ENCODE assay signal across 13 cellular contexts in genomic region chr1:198633675-198634121, GRCh38. TPM values are rescaled to one million over a fixed set of nuclear protein-coding genes. Genes with fewer than 3 reads are reported as not detected.
DNase-seq lines count a peak whose midpoint lies in the region; ATAC-seq and TF ChIP-seq lines count a peak whose summit lies in the region.
"Had no signal": no experiment of that assay in that cellular context is flagged by ENCODE, and none has a peak within 500 bp of the region (broad histone marks: within the 10 kb centered on the region; RNA-seq: fewer than 3 reads in every experiment).

No MANE protein-coding gene starts in this region.

- intact Hi-C loops in activated CD4-positive, alpha-beta T cell treated with anti-CD3 and anti-CD28 coated beads, Interleukin-2, amount 10 ng/mL, durations not matched to agents 24 days and 14 days (cut with micrococcal nuclease) = no loop called here
- intact Hi-C loops in activated T-helper 1 cell treated with anti-CD3 and anti-CD28 coated beads, Interleukin-12 subunit alpha, Interleukin-12 subunit beta, Interleukin-2, Interleukin-4 antibody, amounts not matched to agents 30 ng/mL and 10 ng/mL and 1 ng/mL, durations not matched to agents 14 hours and 24 hours and 36 hours (cut with micrococcal nuclease) = loop anchor here (1.0 kb wide), 1 partner anchor 9 kb away; no protein-coding TSS in a partner anchor
- intact Hi-C loops in Caco-2 (cut with micrococcal nuclease; ENCODE audit: unreplicated experiment) = no loop called here

- H3K36me3 Mint-ChIP-seq in activated CD4-positive, alpha-beta T cell treated with anti-CD3 and anti-CD28 coated beads, Interleukin-2, amount 10 ng/mL, durations not matched to agents 24 days and 14 days (ENCODE audit: low read depth) = peaks cover 18% of the 10 kb centered on the region
- peaks cover 21% of the 10 kb centered on the region for H3K36me3 Mint-ChIP-seq in activated T-helper 1 cell treated with anti-CD3 and anti-CD28 coated beads, Interleukin-12 subunit alpha, Interleukin-12 subunit beta, Interleukin-2, Interleukin-4 antibody, amounts not matched to agents 30 ng/mL and 10 ng/mL and 1 ng/mL, durations not matched to agents 14 hours and 24 hours and 36 hours (ENCODE audit: low read depth)
- peaks cover 8% of the 10 kb centered on the region for H3K36me3 Mint-ChIP-seq in stimulated activated effector memory CD8-positive, alpha-beta T cell treated with anti-CD3 and anti-CD28 coated beads, Interleukin-12 subunit alpha, Interleukin-12 subunit beta, amount 100 ng/mL, for 72 hours
- H3K36me3 Mint-ChIP-seq in Caco-2 (ENCODE audit: insufficient read depth, unreplicated experiment) = no peaks in the 10 kb centered on the region

- no TSS peak for BruUV-seq in Caco-2 (replicated peaks; lab: Mats Ljungman, UMichigan)

- H3K4me3 Mint-ChIP-seq in activated CD4-positive, alpha-beta T cell treated with anti-CD3 and anti-CD28 coated beads, Interleukin-2, amount 10 ng/mL, durations not matched to agents 24 days and 14 days = peak overlapping the region; percentile 61
- H3K4me3 Mint-ChIP-seq in activated T-helper 1 cell treated with anti-CD3 and anti-CD28 coated beads, Interleukin-12 subunit alpha, Interleukin-12 subunit beta, Interleukin-2, Interleukin-4 antibody, amounts not matched to agents 30 ng/mL and 10 ng/mL and 1 ng/mL, durations not matched to agents 14 hours and 24 hours and 36 hours = peak overlapping the region; percentile 38
- peak overlapping the region; percentile 67 for H3K4me3 Mint-ChIP-seq in stimulated activated effector memory CD8-positive, alpha-beta T cell treated with anti-CD3 and anti-CD28 coated beads, Interleukin-12 subunit alpha, Interleukin-12 subunit beta, amount 100 ng/mL, for 72 hours
- H3K4me3 Mint-ChIP-seq in Caco-2 (ENCODE audit: unreplicated experiment) = no peak overlapping the region

- no peaks in the 10 kb centered on the region for H3K9me3 ChIP-seq in Karpas-422 (ENCODE audit: low read length)
- no peaks in the 10 kb centered on the region for H3K9me3 ChIP-seq in Caco-2

- no peak overlapping the region for H3K9ac ChIP-seq in Karpas-422 (ENCODE audit: low read length)

- ATAC-seq in stimulated activated effector memory CD8-positive, alpha-beta T cell treated with anti-CD3 and anti-CD28 coated beads, Interleukin-12 subunit alpha, Interleukin-12 subunit beta, amount 100 ng/mL, for 72 hours = peak; percentile 27

- H3K4me1 Mint-ChIP-seq in activated CD4-positive, alpha-beta T cell treated with anti-CD3 and anti-CD28 coated beads, Interleukin-2, amount 10 ng/mL, durations not matched to agents 24 days and 14 days = peaks cover 69% of the 10 kb centered on the region
- peaks cover 81% of the 10 kb centered on the region for H3K4me1 Mint-ChIP-seq in activated T-helper 1 cell treated with anti-CD3 and anti-CD28 coated beads, Interleukin-12 subunit alpha, Interleukin-12 subunit beta, Interleukin-2, Interleukin-4 antibody, amounts not matched to agents 30 ng/mL and 10 ng/mL and 1 ng/mL, durations not matched to agents 14 hours and 24 hours and 36 hours (ENCODE audit: low read depth)
- H3K4me1 Mint-ChIP-seq in stimulated activated effector memory CD8-positive, alpha-beta T cell treated with anti-CD3 and anti-CD28 coated beads, Interleukin-12 subunit alpha, Interleukin-12 subunit beta, amount 100 ng/mL, for 72 hours = peaks cover 55% of the 10 kb centered on the region
- H3K4me1 Mint-ChIP-seq in Caco-2 (ENCODE audit: low read depth, unreplicated experiment) = no peaks in the 10 kb centered on the region

- H3K4me3 ChIP-seq in Karpas-422 (ENCODE audit: low read length) (no peak overlapping the region), Caco-2 (ENCODE audit: low read depth, low read length) (no peak overlapping the region)
- H3K4me3 ChIP-seq: coronary artery had no signal

- no peaks in the 10 kb centered on the region for H3K79me2 ChIP-seq in Karpas-422 (ENCODE audit: low read length)

- H3K36me3 ChIP-seq in Karpas-422 (ENCODE audit: insufficient read depth, low read length) (no peaks in the 10 kb centered on the region), Caco-2 (ENCODE audit: control insufficient read depth, insufficient read depth, low read length) (no peaks in the 10 kb centered on the region)

- no peaks in the 10 kb centered on the region for H3K27me3 ChIP-seq in Karpas-422 (ENCODE audit: low read length)
- H3K27me3 ChIP-seq in Caco-2 (replicated peaks; ENCODE audit: control insufficient read depth, insufficient read depth, low read length) = no peaks in the 10 kb centered on the region

- no peaks in the 10 kb centered on the region for H4K20me1 ChIP-seq in Karpas-422 (ENCODE audit: insufficient read depth, low read depth, low read length)

- H3K4me1 ChIP-seq in Karpas-422 (ENCODE audit: low read length) = peaks cover 87% of the 10 kb centered on the region
- H3K4me1 ChIP-seq in Caco-2 = no peaks in the 10 kb centered on the region

- no peaks in the 10 kb centered on the region for H3K27me3 Mint-ChIP-seq in activated CD4-positive, alpha-beta T cell treated with anti-CD3 and anti-CD28 coated beads, Interleukin-2, amount 10 ng/mL, durations not matched to agents 24 days and 14 days
- H3K27me3 Mint-ChIP-seq in activated T-helper 1 cell treated with anti-CD3 and anti-CD28 coated beads, Interleukin-12 subunit alpha, Interleukin-12 subunit beta, Interleukin-2, Interleukin-4 antibody, amounts not matched to agents 30 ng/mL and 10 ng/mL and 1 ng/mL, durations not matched to agents 14 hours and 24 hours and 36 hours (ENCODE audit: insufficient read depth) = no peaks in the 10 kb centered on the region
- H3K27me3 Mint-ChIP-seq in Caco-2 (ENCODE audit: insufficient read depth, unreplicated experiment) = no peaks in the 10 kb centered on the region

- DNase-seq in activated CD4-positive, alpha-beta T cell treated with anti-CD3 and anti-CD28 coated beads, Interleukin-2, amount 10 ng/mL, durations not matched to agents 24 days and 14 days = peak; percentile 68
- DNase-seq in activated CD4-positive, alpha-beta T cell treated with anti-CD3 and anti-CD28 coated beads, Interleukin-2, amount 50 U/mL, for 1 hour = no peak
- DNase-seq in Karpas-422 = no peak
- no peak for DNase-seq in activated T-helper 1 cell treated with anti-CD3 and anti-CD28 coated beads, Interleukin-12 subunit alpha, Interleukin-12 subunit beta, Interleukin-2, Interleukin-4 antibody, amounts not matched to agents 30 ng/mL and 10 ng/mL and 1 ng/mL, durations not matched to agents 14 hours and 24 hours and 36 hours (ENCODE audit: low spot score)
- no peak for DNase-seq in stimulated activated effector memory CD8-positive, alpha-beta T cell treated with anti-CD3 and anti-CD28 coated beads, Interleukin-12 subunit alpha, Interleukin-12 subunit beta, amount 100 ng/mL, for 72 hours (ENCODE audit: low spot score in 2 of 2)
- no peak for DNase-seq in NCI-H2107 (lab: John Stamatoyannopoulos, UW)
- no peak for DNase-seq in GM20000 (ENCODE audit: low spot score)
- DNase-seq in Caco-2 = no peak
- DNase-seq: ACHN; NCI-H774; stimulated activated CD4-positive, alpha-beta T cell treated with anti-CD3 and anti-CD28 coated beads, Interleukin-12 subunit alpha, Interleukin-12 subunit beta, amount 100 ng/mL, for 4 hours had no signal

- peak overlapping the region; percentile 68; the same call in 1 of the 2 replicates for H2AFZ ChIP-seq in Karpas-422 (ENCODE audit: low read length)

- no peak for TF ChIP-seq CTCF in GM20000 (IDR thresholded peaks at IDR 0.05; ENCODE audit: extremely low read depth, missing control alignments)
- no peak for TF ChIP-seq CTCF in Caco-2 (IDR thresholded peaks at IDR 0.05; ENCODE audit: insufficient read depth in 1 of 2, low read depth in 1 of 2, low read length in 1 of 2, severe bottlenecking in 1 of 2, unreplicated experiment in 1 of 2)

- H3K9me2 ChIP-seq in Karpas-422 (replicated peaks; ENCODE audit: insufficient read depth, low read length) = no peaks in the 10 kb centered on the region

- no peak overlapping the region for H3K4me2 ChIP-seq in Karpas-422 (ENCODE audit: low read depth, low read length, poor library complexity, severe bottlenecking)

- POLR2A ChIA-PET in Caco-2 (lab: Charles Lee) = no interaction called here

- peak overlapping the region; percentile 99 for H3K27ac ChIP-seq in Karpas-422 (ENCODE audit: low read length)
- H3K27ac ChIP-seq: coronary artery had no signal

- peak overlapping the region; percentile 81 for H3K27ac Mint-ChIP-seq in activated CD4-positive, alpha-beta T cell treated with anti-CD3 and anti-CD28 coated beads, Interleukin-2, amount 10 ng/mL, durations not matched to agents 24 days and 14 days
- H3K27ac Mint-ChIP-seq in activated T-helper 1 cell treated with anti-CD3 and anti-CD28 coated beads, Interleukin-12 subunit alpha, Interleukin-12 subunit beta, Interleukin-2, Interleukin-4 antibody, amounts not matched to agents 30 ng/mL and 10 ng/mL and 1 ng/mL, durations not matched to agents 14 hours and 24 hours and 36 hours = peak overlapping the region; percentile 73
- peak overlapping the region; percentile 98 for H3K27ac Mint-ChIP-seq in stimulated activated effector memory CD8-positive, alpha-beta T cell treated with anti-CD3 and anti-CD28 coated beads, Interleukin-12 subunit alpha, Interleukin-12 subunit beta, amount 100 ng/mL, for 72 hours
- no peak overlapping the region for H3K27ac Mint-ChIP-seq in Caco-2 (ENCODE audit: unreplicated experiment)

- peaks cover 24% of the 10 kb centered on the region for H3K9me3 Mint-ChIP-seq in activated CD4-positive, alpha-beta T cell treated with anti-CD3 and anti-CD28 coated beads, Interleukin-2, amount 10 ng/mL, durations not matched to agents 24 days and 14 days
- H3K9me3 Mint-ChIP-seq in activated T-helper 1 cell treated with anti-CD3 and anti-CD28 coated beads, Interleukin-12 subunit alpha, Interleukin-12 subunit beta, Interleukin-2, Interleukin-4 antibody, amounts not matched to agents 30 ng/mL and 10 ng/mL and 1 ng/mL, durations not matched to agents 14 hours and 24 hours and 36 hours = peaks cover 22% of the 10 kb centered on the region
- H3K9me3 Mint-ChIP-seq in stimulated activated effector memory CD8-positive, alpha-beta T cell treated with anti-CD3 and anti-CD28 coated beads, Interleukin-12 subunit alpha, Interleukin-12 subunit beta, amount 100 ng/mL, for 72 hours = peaks cover 12% of the 10 kb centered on the region
- H3K9me3 Mint-ChIP-seq in Caco-2 (ENCODE audit: unreplicated experiment) = peaks cover 15% of the 10 kb centered on the region

- CTCF ChIA-PET in Caco-2 (lab: Charles Lee) = no interaction called here

RNA-seq across cellular contexts. Expression of gene PTPRC, which starts 5.1 kb away (rescaled TPM):
- 436 and 438 TPM in 2 replicates for total RNA-seq in activated CD4-positive, alpha-beta T cell treated with anti-CD3 and anti-CD28 coated beads, Interleukin-2, amount 10 ng/mL, durations not matched to agents 24 days and 14 days
- total RNA-seq in Karpas-422 (2014; rRNA removed; shearing (Covaris generic); ENCODE audit: low replicate concordance) = 367 and 812 TPM in 2 replicates
- total RNA-seq in activated T-helper 1 cell treated with anti-CD3 and anti-CD28 coated beads, Interleukin-12 subunit alpha, Interleukin-12 subunit beta, Interleukin-2, Interleukin-4 antibody, amounts not matched to agents 30 ng/mL and 10 ng/mL and 1 ng/mL, durations not matched to agents 14 hours and 24 hours and 36 hours = 512 and 516 TPM in 2 replicates
- total RNA-seq in Caco-2 (2022) = 0.25 and 0.65 TPM in 2 replicates
- total RNA-seq: G401 had no signal

Comparison
In these comparisons a context has a peak if more than half of its experiments do, and no peak if none do; other contexts are left out.
1. RNA of gene PTPRC, which starts 5.1 kb away (total RNA-seq): 367 to 812 TPM in Karpas-422, 512 to 516 TPM in activated T-helper 1 cell treated with anti-CD3 and anti-CD28 coated beads, Interleukin-12 subunit alpha, Interleukin-12 subunit beta, Interleukin-2, Interleukin-4 antibody, amounts not matched to agents 30 ng/mL and 10 ng/mL and 1 ng/mL, durations not matched to agents 14 hours and 24 hours and 36 hours and 436 to 438 TPM in activated CD4-positive, alpha-beta T cell treated with anti-CD3 and anti-CD28 coated beads, Interleukin-2, amount 10 ng/mL, durations not matched to agents 24 days and 14 days; 0.25 to 0.65 TPM in Caco-2; every median in the first group is over 100 times any median in the second.